Comparison of ENCODE assay signal across 9 cellular contexts in the genomic region with DNA sequence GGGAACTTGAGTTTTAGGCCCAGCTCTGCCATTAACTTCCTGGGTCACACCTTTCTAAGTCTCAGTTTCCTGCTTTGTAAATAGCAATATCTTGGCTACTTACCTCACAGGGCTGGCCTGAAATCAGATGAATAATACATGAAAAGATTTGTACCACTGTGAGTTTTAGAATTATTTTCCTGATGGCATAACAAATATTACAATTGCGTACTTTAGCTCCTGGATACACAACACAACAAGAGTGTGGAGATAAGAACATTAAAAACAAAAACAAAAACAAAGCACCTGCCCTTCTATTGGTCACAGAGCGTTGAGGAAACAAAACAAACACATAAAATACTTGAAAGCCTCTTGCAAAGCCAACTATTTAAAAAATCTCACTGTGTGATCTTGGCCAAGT. TPM values are rescaled to one million over a fixed set of nuclear protein-coding genes. Genes with fewer than 3 reads are reported as not detected.
DNase-seq lines count a peak whose midpoint lies in the region; ATAC-seq and TF ChIP-seq lines count a peak whose summit lies in the region.
"Had no signal": no experiment of that assay in that cellular context is flagged by ENCODE, and none has a peak within 500 bp of the region (broad histone marks: within the 10 kb centered on the region; RNA-seq: fewer than 3 reads in every experiment).

No MANE protein-coding gene starts in this region.

- H3K4me1 ChIP-seq in PC-3 (ENCODE audit: insufficient read depth, low read length) (peaks cover 81% of the 10 kb centered on the region), sigmoid colon (peaks cover 2 to 91% (median 89%) of the 10 kb centered on the region in 4 donors)

- H3K36me3 Mint-ChIP-seq in Calu3 (ENCODE audit: insufficient read depth, unreplicated experiment) (peaks cover 26% of the 10 kb centered on the region), endothelial cell (ENCODE audit: low read depth, unreplicated experiment) (no peaks in the 10 kb centered on the region)

- no peak overlapping the region for H3K9ac ChIP-seq in PC-3 (ENCODE audit: low read length)

- H3F3A ChIP-seq in PC-3 (ENCODE audit: low read length, unreplicated experiment): peaks cover 4% of the 10 kb centered on the region

- H3K27ac Mint-ChIP-seq in Calu3 (ENCODE audit: unreplicated experiment) (peak overlapping the region; percentile 13), endothelial cell (ENCODE audit: unreplicated experiment) (peak overlapping the region; percentile 51)

- POLR2A ChIA-PET in PC-3 (lab: Charles Lee; ENCODE audit: unreplicated experiment): interaction anchor here (0.6 kb wide), 1 partner anchor 65 kb away, joined by 3 read pairs; no protein-coding TSS in a partner anchor

- peaks cover 9% of the 10 kb centered on the region for H3K79me2 ChIP-seq in PC-3 (ENCODE audit: low read length)

- TF ChIP-seq EP300 in sigmoid colon (IDR thresholded peaks at IDR 0.05): no peak

- H4K20me1 ChIP-seq in PC-3 (ENCODE audit: low read length): no peaks in the 10 kb centered on the region

- 0 out of 2 replicates have a peak overlapping the region, but pooled peaks have one; percentile 52 for H2AFZ ChIP-seq in PC-3 (ENCODE audit: low read length)

- intact Hi-C loops in Calu3 (cut with micrococcal nuclease; ENCODE audit: unreplicated experiment) (no loop called here), PC-3 (cut with micrococcal nuclease) (loop anchor here (10.0 kb wide), 1 partner anchor 120 kb away; no protein-coding TSS in a partner anchor), sigmoid colon (cut with DNase I) (loop anchor here (10.0 kb wide), 1 partner anchor 740 kb away; no protein-coding TSS in a partner anchor), posterior cingulate gyrus (cut with DNase I) (no loop called here)

- H3K27ac ChIP-seq in PC-3 (ENCODE audit: low read length): peak overlapping the region; percentile 5; the same call in 1 of the 2 replicates
- H3K27ac ChIP-seq in sigmoid colon: peak overlapping the region; percentile 98 to 99 (median 99)

- no peak for TF ChIP-seq CTCF in Calu3 (IDR thresholded peaks at IDR 0.05; ENCODE audit: unreplicated experiment)
- TF ChIP-seq CTCF in PC-3 (conservative IDR thresholded peaks at IDR 0.05; ENCODE audit: low read depth, low read length): no peak
- no peak for TF ChIP-seq CTCF in endothelial cell (IDR thresholded peaks at IDR 0.05; ENCODE audit: unreplicated experiment)
- TF ChIP-seq CTCF in sigmoid colon (IDR thresholded peaks at IDR 0.05): no peak

- TF ChIP-seq POLR2A in sigmoid colon (IDR thresholded peaks at IDR 0.05): no peak

- no peak for ATAC-seq in PC-3

- H3K4me3 ChIP-seq in PC-3 (ENCODE audit: low read length): no peak overlapping the region
- no peak overlapping the region for H3K4me3 ChIP-seq in sigmoid colon

- H3K4me1 Mint-ChIP-seq in Calu3 (ENCODE audit: low read depth, unreplicated experiment): peaks cover 55% of the 10 kb centered on the region
- peaks cover 72% of the 10 kb centered on the region for H3K4me1 Mint-ChIP-seq in endothelial cell (ENCODE audit: unreplicated experiment)

- no peaks in the 10 kb centered on the region for H3K36me3 ChIP-seq in PC-3 (ENCODE audit: low read depth, low read length)
- no peaks in the 10 kb centered on the region for H3K36me3 ChIP-seq in sigmoid colon

- peak overlapping the region; percentile 33; the same call in 1 of the 2 replicates for H3K4me2 ChIP-seq in PC-3 (ENCODE audit: low read length)

- H3K27me3 Mint-ChIP-seq in Calu3 (ENCODE audit: unreplicated experiment) (no peaks in the 10 kb centered on the region), endothelial cell (ENCODE audit: unreplicated experiment) (peaks cover 26% of the 10 kb centered on the region)

- H3K4me3 Mint-ChIP-seq in Calu3 (ENCODE audit: low read depth, unreplicated experiment): no peak overlapping the region
- H3K4me3 Mint-ChIP-seq in endothelial cell (ENCODE audit: unreplicated experiment): no peak overlapping the region

- H3K9me2 ChIP-seq in PC-3 (replicated peaks; ENCODE audit: low read length): no peaks in the 10 kb centered on the region

- no peak for DNase-seq in Calu3
- DNase-seq in PC-3: no peak
- DNase-seq in endothelial cell (ENCODE audit: low spot score): no peak
- no peak for DNase-seq in sigmoid colon
- no peak for DNase-seq in amniotic stem cell (lab: John Stamatoyannopoulos, UW)
- no peak for DNase-seq in posterior cingulate gyrus
- no peak for DNase-seq in NCI-H510A (lab: John Stamatoyannopoulos, UW)
- no peak for DNase-seq in NCI-H146 (lab: John Stamatoyannopoulos, UW)
- DNase-seq: NCI-H1048 had no signal

- H3K9me3 Mint-ChIP-seq in Calu3 (ENCODE audit: low read depth, unreplicated experiment): no peaks in the 10 kb centered on the region
- H3K9me3 Mint-ChIP-seq in endothelial cell (ENCODE audit: unreplicated experiment): no peaks in the 10 kb centered on the region

- H3K9me3 ChIP-seq in PC-3 (ENCODE audit: low read length) (no peaks in the 10 kb centered on the region), sigmoid colon (no peaks in the 10 kb centered on the region)

- H3K27me3 ChIP-seq in PC-3 (ENCODE audit: low read length) (no peaks in the 10 kb centered on the region), sigmoid colon (no peaks in the 10 kb centered on the region)

- CTCF ChIA-PET in Calu3 (lab: Charles Lee): no interaction called here
- CTCF ChIA-PET in PC-3 (lab: Charles Lee): no interaction called here

- BruUV-seq in Calu3 (replicated peaks; lab: Mats Ljungman, UMichigan) (no TSS peak), PC-3 (replicated peaks; lab: Mats Ljungman, UMichigan) (TSS peak; percentile 62)

- WGBS in sigmoid colon, 2 donors: 85 to 86% methylated on average over 2 of the region's 2 CpGs

RNA-seq across cellular contexts. Expression of a gene that starts 4.9 kb away (rescaled TPM):
- total RNA-seq in Calu3 (2022) (41.8 and 44.0 TPM in 2 replicates), PC-3 (2014; rRNA removed) (44.2 and 59.6 TPM in 2 replicates), endothelial cell (ENCODE audit: unreplicated experiment) (387 TPM), sigmoid colon (10 to 100 TPM; 45.3 to 79.2 (median 53.1) TPM)
- 10 to 100 TPM in 2 of 3 donors, 1 to 10 TPM in 1; 6.5 to 44.8 (median 16.8) TPM for polyA plus RNA-seq in sigmoid colon

RNA-seq across cellular contexts. Expression of a gene that starts 51.6 kb away (rescaled TPM):
- total RNA-seq in Calu3 (2022): 17.0 and 17.2 TPM in 2 replicates
- 21.4 and 22.3 TPM in 2 replicates for total RNA-seq in PC-3 (2014; rRNA removed)
- 65.5 TPM for total RNA-seq in endothelial cell (ENCODE audit: unreplicated experiment)
- 10 to 100 TPM; 30.3 to 46.6 (median 32.2) TPM for total RNA-seq in sigmoid colon
- polyA plus RNA-seq in sigmoid colon: 10 to 100 TPM in 2 of 3 donors, 1 to 10 TPM in 1; 6.9 to 14.2 (median 12.0) TPM

Comparison
In these comparisons a context has a peak if more than half of its experiments do, and no peak if none do; other contexts are left out.
1. intact Hi-C loops: an anchor here in PC-3 (10.0 kb wide) and sigmoid colon (10.0 kb wide); none called in Calu3 and posterior cingulate gyrus.